Comparison of ENCODE assay signal across 19 cellular contexts in the genomic region with DNA sequence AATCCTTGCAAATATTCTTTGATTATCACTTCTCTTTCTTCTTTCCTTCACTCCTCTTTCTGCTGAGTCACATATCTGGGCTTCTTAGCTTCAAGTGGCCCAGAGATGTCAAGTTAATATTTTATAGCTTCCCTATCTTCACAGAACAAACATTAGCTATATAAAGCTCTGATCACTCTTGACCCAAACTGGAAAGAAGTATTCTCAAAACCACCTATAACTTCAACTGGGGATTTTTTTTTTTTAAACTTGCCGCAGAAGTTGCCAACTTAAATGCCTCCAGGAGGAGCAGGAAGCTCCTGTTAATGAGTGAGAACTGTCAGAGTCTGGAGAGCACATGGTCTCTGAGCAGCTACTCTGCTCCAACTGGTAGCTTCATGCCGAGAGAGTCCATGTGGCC.
DNase-seq lines count a peak whose midpoint lies in the region; TF ChIP-seq lines count a peak whose summit lies in the region.
"Had no signal": no experiment of that assay in that cellular context is flagged by ENCODE, and none has a peak within 500 bp of the region (broad histone marks: within the 10 kb centered on the region; RNA-seq: fewer than 3 reads in every experiment).

No MANE protein-coding gene starts in this region.

- H3K4me3 ChIP-seq in LNCaP clone FGC (ENCODE audit: low read depth, low read length): no peak overlapping the region
- H3K4me3 ChIP-seq in endodermal cell (ENCODE audit: low read length): no peak overlapping the region
- H3K4me3 ChIP-seq in osteoblast (ENCODE audit: insufficient read depth, low read length): no peak overlapping the region
- H3K4me3 ChIP-seq: lung, spleen had no signal

- H3K4me1 ChIP-seq in endodermal cell (ENCODE audit: control insufficient read depth, insufficient read depth, low read length): no peaks in the 10 kb centered on the region
- H3K4me1 ChIP-seq in osteoblast (ENCODE audit: insufficient read depth, low read length): no peaks in the 10 kb centered on the region
- H3K4me1 ChIP-seq: spleen had no signal

- no peaks in the 10 kb centered on the region for H3K79me2 ChIP-seq in osteoblast (ENCODE audit: insufficient read depth, low read length)

- H3K9me3 ChIP-seq in endodermal cell (ENCODE audit: control insufficient read depth, low read length) (peaks cover 8% of the 10 kb centered on the region), osteoblast (ENCODE audit: low read depth, low read length) (no peaks in the 10 kb centered on the region)

- H3K36me3 ChIP-seq in endodermal cell (ENCODE audit: control insufficient read depth, insufficient read depth, low read length) (no peaks in the 10 kb centered on the region), osteoblast (ENCODE audit: insufficient read depth, low read length) (no peaks in the 10 kb centered on the region)
- H3K36me3 ChIP-seq: spleen had no signal

- H3K4me2 ChIP-seq in osteoblast (ENCODE audit: insufficient read depth, low read length): no peak overlapping the region

- no peak for TF ChIP-seq CTCF in LNCaP clone FGC (IDR thresholded peaks at IDR 0.05; ENCODE audit: control insufficient read depth, extremely low read depth, insufficient read depth)
- TF ChIP-seq CTCF in endodermal cell (conservative IDR thresholded peaks at IDR 0.05): no peak
- no peak for TF ChIP-seq CTCF in osteoblast (IDR thresholded peaks at IDR 0.05; ENCODE audit: extremely low read depth, low read depth, low read length)

- H3K4me1 Mint-ChIP-seq in endodermal cell: no peaks in the 10 kb centered on the region
- H3K4me1 Mint-ChIP-seq: CD14-positive monocyte, natural killer cell had no signal

- no peaks in the 10 kb centered on the region for H3K36me3 Mint-ChIP-seq in endodermal cell (ENCODE audit: low read depth)
- H3K36me3 Mint-ChIP-seq: CD14-positive monocyte, natural killer cell had no signal

- H3K27ac Mint-ChIP-seq in endodermal cell: peak overlapping the region; percentile 20
- H3K27ac Mint-ChIP-seq: natural killer cell; T-helper 1 cell treated with Interleukin-12 subunit alpha and Interleukin-12 subunit beta and Interleukin-4 antibody, amounts not matched to agents 30 μg/mL and 1 μg/mL, for 36 hours had no signal

- no peaks in the 10 kb centered on the region for H3K9me3 Mint-ChIP-seq in endodermal cell
- H3K9me3 Mint-ChIP-seq: T-helper 1 cell treated with Interleukin-12 subunit alpha and Interleukin-12 subunit beta and Interleukin-4 antibody, amounts not matched to agents 30 μg/mL and 1 μg/mL, for 36 hours had no signal

- H2AFZ ChIP-seq in osteoblast (ENCODE audit: low read length): peak overlapping the region; percentile 15

- H3K4me3 Mint-ChIP-seq in endodermal cell: no peak overlapping the region
- H3K4me3 Mint-ChIP-seq: CD14-positive monocyte; natural killer cell; T-helper 1 cell treated with Interleukin-12 subunit alpha and Interleukin-12 subunit beta and Interleukin-4 antibody, amounts not matched to agents 30 μg/mL and 1 μg/mL, for 36 hours had no signal

- no peak overlapping the region for H3K9ac ChIP-seq in endodermal cell (ENCODE audit: extremely low read depth, low read length, poor library complexity, severe bottlenecking)

- DNase-seq in DMS53 treated with DMSO at 0.1 percent for 48 hours (lab: John Stamatoyannopoulos, UW; ENCODE audit: unreplicated experiment): peak; percentile 26
- peak; percentile 46 for DNase-seq in LNCaP clone FGC (ENCODE audit: low read depth)
- no peak for DNase-seq in endodermal cell
- no peak for DNase-seq in osteoblast (ENCODE audit: insufficient read length, low spot score, missing footprints)
- no peak for DNase-seq in retina
- DNase-seq in DMS153 (lab: John Stamatoyannopoulos, UW): no peak
- no peak for DNase-seq in T-helper 9 cell
- DNase-seq: activated gamma-delta T cell, anterior cingulate cortex, DMS79, foreskin melanocyte, natural killer cell, NCI-H146, NCI-H226, SHP77 treated with DMSO at 0.1 percent for 48 hours, spleen had no signal

- WGBS in endodermal cell (ENCODE audit: insufficient coverage in 1 of 2, insufficient read length in 1 of 2), 2 experiments: 90 to 100% methylated on average over 1 to 2 of the region's 2 CpGs

- H3K27ac ChIP-seq in endodermal cell (ENCODE audit: low read depth, low read length): no peak overlapping the region
- no peak overlapping the region for H3K27ac ChIP-seq in osteoblast (ENCODE audit: low read depth, low read length)
- H3K27ac ChIP-seq: spleen had no signal

- H3K27me3 ChIP-seq in endodermal cell (ENCODE audit: control insufficient read depth, insufficient read depth, low read length, poor library complexity, severe bottlenecking): no peaks in the 10 kb centered on the region
- no peaks in the 10 kb centered on the region for H3K27me3 ChIP-seq in osteoblast (ENCODE audit: insufficient read depth, low read length)
- H3K27me3 ChIP-seq: spleen had no signal

- H3K27me3 Mint-ChIP-seq in endodermal cell (ENCODE audit: insufficient read depth): peaks cover 2% of the 10 kb centered on the region

- no peaks in the 10 kb centered on the region for H4K20me1 ChIP-seq in osteoblast (ENCODE audit: insufficient read depth, low read length)

Comparison
In these comparisons a context has a peak if more than half of its experiments do, and no peak if none do; other contexts are left out.
1. DNase-seq: peak in DMS53 treated with DMSO at 0.1 percent for 48 hours (single experiment) and LNCaP clone FGC (single experiment); none in endodermal cell (single experiment), osteoblast (single experiment), retina (single experiment), DMS153 (single experiment) and T-helper 9 cell (single experiment).